1 cellular context compared by ENCODE assay signal in the genomic region with DNA sequence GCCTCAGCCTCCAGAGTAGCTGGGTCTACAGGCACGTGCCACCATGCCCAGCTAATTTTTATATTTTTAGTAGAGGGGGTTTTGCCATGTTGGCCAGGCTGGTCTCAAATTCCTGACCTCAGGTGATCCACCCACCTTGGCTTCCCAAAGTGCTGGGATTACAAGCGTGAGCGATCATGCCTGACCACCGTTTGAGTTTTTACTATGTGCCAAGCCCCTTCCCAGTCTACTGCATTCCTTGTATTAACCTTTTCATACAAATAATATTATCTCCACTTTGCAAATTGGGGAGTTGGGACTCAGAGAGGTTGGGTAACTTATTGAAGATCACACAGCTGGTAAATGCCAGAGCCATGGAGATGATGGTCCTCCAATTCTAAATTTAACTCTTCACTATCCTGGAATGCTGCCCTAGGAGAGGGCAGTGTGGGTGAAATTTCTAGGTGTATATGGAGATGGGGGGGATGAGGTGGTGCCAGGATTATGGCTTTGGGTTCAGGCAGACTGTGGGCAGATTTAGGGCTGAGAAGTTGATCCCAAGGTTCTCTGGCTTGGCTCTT.
TF ChIP-seq lines count a peak whose summit lies in the region.

No MANE protein-coding gene starts in this region.

TF ChIP-seq in WTC11, 78 proteins besides CTCF, POLR2A, EP300 and RAD21 (continued from another document):
- TF ChIP-seq, protein P1, sequence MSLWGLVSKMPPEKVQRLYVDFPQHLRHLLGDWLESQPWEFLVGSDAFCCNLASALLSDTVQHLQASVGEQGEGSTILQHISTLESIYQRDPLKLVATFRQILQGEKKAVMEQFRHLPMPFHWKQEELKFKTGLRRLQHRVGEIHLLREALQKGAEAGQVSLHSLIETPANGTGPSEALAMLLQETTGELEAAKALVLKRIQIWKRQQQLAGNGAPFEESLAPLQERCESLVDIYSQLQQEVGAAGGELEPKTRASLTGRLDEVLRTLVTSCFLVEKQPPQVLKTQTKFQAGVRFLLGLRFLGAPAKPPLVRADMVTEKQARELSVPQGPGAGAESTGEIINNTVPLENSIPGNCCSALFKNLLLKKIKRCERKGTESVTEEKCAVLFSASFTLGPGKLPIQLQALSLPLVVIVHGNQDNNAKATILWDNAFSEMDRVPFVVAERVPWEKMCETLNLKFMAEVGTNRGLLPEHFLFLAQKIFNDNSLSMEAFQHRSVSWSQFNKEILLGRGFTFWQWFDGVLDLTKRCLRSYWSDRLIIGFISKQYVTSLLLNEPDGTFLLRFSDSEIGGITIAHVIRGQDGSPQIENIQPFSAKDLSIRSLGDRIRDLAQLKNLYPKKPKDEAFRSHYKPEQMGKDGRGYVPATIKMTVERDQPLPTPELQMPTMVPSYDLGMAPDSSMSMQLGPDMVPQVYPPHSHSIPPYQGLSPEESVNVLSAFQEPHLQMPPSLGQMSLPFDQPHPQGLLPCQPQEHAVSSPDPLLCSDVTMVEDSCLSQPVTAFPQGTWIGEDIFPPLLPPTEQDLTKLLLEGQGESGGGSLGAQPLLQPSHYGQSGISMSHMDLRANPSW (CRISPR knock-in tag; conservative IDR thresholded peaks at IDR 0.05; ENCODE audit: low read depth) = no peak
